12 cellular contexts compared by ENCODE assay signal in genomic region chr13:26923824-26924605, GRCh38.
DNase-seq lines count a peak whose midpoint lies in the region; TF ChIP-seq lines count a peak whose summit lies in the region.
"Had no signal": no experiment of that assay in that cellular context is flagged by ENCODE, and none has a peak within 500 bp of the region (broad histone marks: within the 10 kb centered on the region; RNA-seq: fewer than 3 reads in every experiment).

No MANE protein-coding gene starts in this region.

- H3K4me1 ChIP-seq in adipocyte (ENCODE audit: control insufficient read depth, insufficient read depth, low read length) (no peaks in the 10 kb centered on the region), stomach (peaks cover 6 to 10% (median 8%) of the 10 kb centered on the region in 4 donors)
- H3K4me1 ChIP-seq: SJCRH30 had no signal

- POLR2A ChIA-PET in RWPE1 (lab: Yijun Ruan, JAX; ENCODE audit: low non-redundant PET), result no interaction called here

- TF ChIP-seq EP300 in stomach (IDR thresholded peaks at IDR 0.05), result no peak

- WGBS in stomach, 5 donors, result 11 to 19% (median 15%) methylated on average over 7 of the region's 7 CpGs

- TF ChIP-seq POLR2A in stomach (IDR thresholded peaks at IDR 0.05), result no peak

- H3K4me3 ChIP-seq in adipocyte (ENCODE audit: low read length), result no peak overlapping the region
- no peak overlapping the region for H3K4me3 ChIP-seq in stomach
- H3K4me3 ChIP-seq: SJCRH30, thoracic aorta had no signal

- no peaks in the 10 kb centered on the region for H3K9me3 ChIP-seq in adipocyte (ENCODE audit: control insufficient read depth, low read length)
- H3K9me3 ChIP-seq in stomach, result no peaks in the 10 kb centered on the region
- H3K9me3 ChIP-seq: SJCRH30, thoracic aorta had no signal

- DNase-seq in HCEC 1CT (peak; percentile 29), adipocyte (ENCODE audit: low read depth) (peak; percentile 28), glomerular visceral epithelial cell (ENCODE audit: extremely low spot score) (peak; percentile 42), putamen (ENCODE audit: low spot score) (peak; percentile 56), RWPE1 (ENCODE audit: low spot score) (no peak), stomach (no peak), SW480 (ENCODE audit: low spot score) (no peak)
- DNase-seq: activated CD8-positive, alpha-beta memory T cell treated with anti-CD3 and anti-CD28 coated beads, Interleukin-2, amount 50 U/mL, for 48 hours; CD4-positive, alpha-beta memory T cell; NCI-H82; SJCRH30 had no signal

- TF ChIP-seq CTCF in RWPE1 (conservative IDR thresholded peaks at IDR 0.05; ENCODE audit: low read depth) (no peak), stomach (IDR thresholded peaks at IDR 0.05) (no peak)

- H3K27me3 ChIP-seq in adipocyte (replicated peaks; ENCODE audit: control insufficient read depth, insufficient read depth, low read length) (peaks cover 50% of the 10 kb centered on the region), stomach (peaks cover 0 to 21% (median 7%) of the 10 kb centered on the region in 3 donors)

- CTCF ChIA-PET in RWPE1 (lab: Yijun Ruan, JAX), result no interaction called here

- H3K36me3 ChIP-seq in adipocyte (ENCODE audit: control insufficient read depth, insufficient read depth, low read length, severe bottlenecking) (no peaks in the 10 kb centered on the region), stomach (no peaks in the 10 kb centered on the region)
- H3K36me3 ChIP-seq: SJCRH30, thoracic aorta had no signal

- H3K27ac ChIP-seq in RWPE1, result no peak overlapping the region
- no peak overlapping the region for H3K27ac ChIP-seq in stomach
- H3K27ac ChIP-seq: SJCRH30, thoracic aorta had no signal

- H3K9ac ChIP-seq in adipocyte (ENCODE audit: low read length), result no peak overlapping the region

- intact Hi-C loops in stomach (cut with DNase I; ENCODE audit: low total_unique reads), result loop anchor here (10.0 kb wide), 1 partner anchor 209 kb away; no protein-coding TSS in a partner anchor

Comparison
In these comparisons a context has a peak if more than half of its experiments do, and no peak if none do; other contexts are left out.
1. DNase-seq: peak in HCEC 1CT (single experiment), adipocyte (single experiment), glomerular visceral epithelial cell (single experiment) and putamen (single experiment); none in RWPE1 (single experiment), stomach (single experiment) and SW480 (single experiment).